Comparison of ENCODE assay signal across 8 cellular contexts in genomic region chr11:64878494-64879225, GRCh38.
A peak's percentile ranks its signal among the peaks of the same experiment; 100 is the strongest.
DNase-seq lines count a peak whose midpoint lies in the region; ATAC-seq and TF ChIP-seq lines count a peak whose summit lies in the region.

Gene EHD1 (minus strand): TSS chr11:64878621. CDS start chr11:64878464, 157 bp downstream.

- ATAC-seq in GM19023 (IDR thresholded peaks at IDR 0.05; ENCODE audit: unreplicated experiment) = peak; percentile 69
- ATAC-seq in HG03280 (IDR thresholded peaks at IDR 0.05; ENCODE audit: unreplicated experiment) = peak; percentile 71

- TF ChIP-seq CTCF in AG09319 (IDR thresholded peaks at IDR 0.05; ENCODE audit: low read depth, low read length) = peak; percentile 58

- peak; percentile 93 for DNase-seq in AG09319 (ENCODE audit: extremely low read depth, low read depth)
- peak; percentile 99 for DNase-seq in NCI-H345 (lab: John Stamatoyannopoulos, UW)
- DNase-seq in activated CD4-positive, CD25-positive, alpha-beta regulatory T cell (lab: John Stamatoyannopoulos, UW) = peak; percentile 99 to 100 (median 100)
- DNase-seq in central memory CD4-positive, alpha-beta T cell = peak; percentile 100
- DNase-seq in iris pigment epithelial cell (ENCODE audit: low read depth) = peak; percentile 94
- DNase-seq in stimulated activated CD4-positive, alpha-beta T cell treated with anti-CD3 and anti-CD28 coated beads, Interleukin-12 subunit alpha, Interleukin-12 subunit beta, amount 100 ng/mL, for 4 hours = peak; percentile 100

Comparison
In these comparisons a context has a peak if more than half of its experiments do, and no peak if none do; other contexts are left out.
1. Peak in every context shown above with its lines: DNase-seq and ATAC-seq.